ENCODE assay signal across 9 cellular contexts in the genomic region with DNA sequence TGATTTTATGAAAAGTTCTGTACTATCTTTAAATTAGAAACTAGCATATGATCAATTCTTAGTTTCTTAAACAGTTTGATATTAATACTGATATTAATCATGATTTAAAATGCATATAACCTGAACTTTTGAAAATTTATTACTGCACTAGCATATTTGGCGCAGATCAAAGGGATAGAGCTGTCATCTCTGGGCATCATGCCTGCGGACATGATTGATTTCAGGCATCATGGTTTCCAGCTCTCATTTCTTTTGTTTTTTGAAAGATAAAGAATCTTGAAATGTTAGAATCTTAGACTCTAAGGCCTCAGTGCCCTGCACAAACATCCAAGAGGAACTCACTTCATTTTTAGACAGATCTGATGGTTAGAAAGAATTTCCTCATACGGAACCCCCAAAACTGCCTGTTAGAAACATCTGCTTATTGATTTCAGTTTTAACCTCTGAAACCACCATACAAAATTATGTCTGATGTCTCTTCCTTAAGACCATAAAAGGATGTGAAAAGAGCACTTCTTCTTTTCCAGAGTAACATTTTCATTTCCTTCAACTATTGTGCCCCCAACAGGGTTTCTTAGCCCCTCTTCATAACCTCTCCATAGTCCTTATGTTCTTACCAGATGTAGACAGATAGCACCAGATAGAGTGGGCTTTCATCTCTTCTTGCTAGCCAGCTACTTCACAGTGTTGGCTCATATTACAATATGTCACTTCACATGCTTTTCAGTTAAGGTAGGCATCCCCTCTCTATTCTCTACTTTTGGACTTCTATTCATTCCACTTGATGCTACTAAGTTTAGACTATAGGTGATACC.
DNase-seq lines count a peak whose midpoint lies in the region; ATAC-seq lines count a peak whose summit lies in the region.
"Had no signal": no experiment of that assay in that cellular context is flagged by ENCODE, and none has a peak within 500 bp of the region (broad histone marks: within the 10 kb centered on the region; RNA-seq: fewer than 3 reads in every experiment).

No MANE protein-coding gene starts in this region.

- H3K27me3 ChIP-seq in Karpas-422 (ENCODE audit: low read length), result no peaks in the 10 kb centered on the region

- H3K36me3 Mint-ChIP-seq in activated CD4-positive, alpha-beta T cell treated with anti-CD3 and anti-CD28 coated beads for 36 hours (ENCODE audit: low read depth), result peaks cover 3% of the 10 kb centered on the region
- peaks cover 2 to 8% of the 10 kb centered on the region in 2 donors for H3K36me3 Mint-ChIP-seq in stimulated activated naive B cell treated with anti-CD40 and anti-IgM and Interleukin-4, amounts not matched to agents 10 μg/mL and 1 μg/mL and 100 μg/mL, for 72 hours

- no peaks in the 10 kb centered on the region for H3K36me3 ChIP-seq in Karpas-422 (ENCODE audit: insufficient read depth, low read length)

- H3K27me3 Mint-ChIP-seq in activated CD4-positive, alpha-beta T cell treated with anti-CD3 and anti-CD28 coated beads for 36 hours, result no peaks in the 10 kb centered on the region
- no peaks in the 10 kb centered on the region for H3K27me3 Mint-ChIP-seq in stimulated activated naive B cell treated with anti-CD40 and anti-IgM and Interleukin-4, amounts not matched to agents 10 μg/mL and 1 μg/mL and 100 μg/mL, for 72 hours

- no peak overlapping the region for H3K4me3 Mint-ChIP-seq in activated CD4-positive, alpha-beta T cell treated with anti-CD3 and anti-CD28 coated beads for 36 hours
- peak overlapping the region in 1 of 2 donors; percentile 59 for H3K4me3 Mint-ChIP-seq in stimulated activated naive B cell treated with anti-CD40 and anti-IgM and Interleukin-4, amounts not matched to agents 10 μg/mL and 1 μg/mL and 100 μg/mL, for 72 hours

- ATAC-seq in activated CD4-positive, alpha-beta T cell treated with anti-CD3 and anti-CD28 coated beads for 36 hours, result no peak
- ATAC-seq in HG02798 (IDR thresholded peaks at IDR 0.05; ENCODE audit: poor library complexity, unreplicated experiment), result peak; percentile 96
- ATAC-seq in stimulated activated naive B cell treated with anti-CD40 and anti-IgM and Interleukin-4, amounts not matched to agents 10 μg/mL and 1 μg/mL and 100 μg/mL, for 72 hours (replicated peaks), result peak; percentile 86 to 89
- ATAC-seq: A549 had no signal

- H3K9ac ChIP-seq in Karpas-422 (ENCODE audit: low read length), result no peak overlapping the region

- H3K4me1 Mint-ChIP-seq in activated CD4-positive, alpha-beta T cell treated with anti-CD3 and anti-CD28 coated beads for 36 hours, result peaks cover 37% of the 10 kb centered on the region
- peaks cover 28 to 42% of the 10 kb centered on the region in 2 donors for H3K4me1 Mint-ChIP-seq in stimulated activated naive B cell treated with anti-CD40 and anti-IgM and Interleukin-4, amounts not matched to agents 10 μg/mL and 1 μg/mL and 100 μg/mL, for 72 hours

- H3K4me1 ChIP-seq in Karpas-422 (ENCODE audit: low read length), result peaks cover 52% of the 10 kb centered on the region
- H3K4me1 ChIP-seq: A549 had no signal

- no peaks in the 10 kb centered on the region for H3K9me3 ChIP-seq in Karpas-422 (ENCODE audit: low read length)
- H3K9me3 ChIP-seq: A549 had no signal

- no peaks in the 10 kb centered on the region for H3K9me3 Mint-ChIP-seq in activated CD4-positive, alpha-beta T cell treated with anti-CD3 and anti-CD28 coated beads for 36 hours (ENCODE audit: low read depth)
- H3K9me3 Mint-ChIP-seq in stimulated activated naive B cell treated with anti-CD40 and anti-IgM and Interleukin-4, amounts not matched to agents 10 μg/mL and 1 μg/mL and 100 μg/mL, for 72 hours, result no peaks in the 10 kb centered on the region

- H2AFZ ChIP-seq in Karpas-422 (ENCODE audit: low read length), result no peak overlapping the region

- H3K27ac Mint-ChIP-seq in activated CD4-positive, alpha-beta T cell treated with anti-CD3 and anti-CD28 coated beads for 36 hours, result peak overlapping the region; percentile 7
- peak overlapping the region; percentile 37 for H3K27ac Mint-ChIP-seq in stimulated activated naive B cell treated with anti-CD40 and anti-IgM and Interleukin-4, amounts not matched to agents 10 μg/mL and 1 μg/mL and 100 μg/mL, for 72 hours

- H3K4me3 ChIP-seq in Karpas-422 (ENCODE audit: low read length), result no peak overlapping the region
- H3K4me3 ChIP-seq: A549 had no signal

- H3K27ac ChIP-seq in Karpas-422 (ENCODE audit: low read length), result peak overlapping the region; percentile 24; the same call in 1 of the 2 replicates
- H3K27ac ChIP-seq: A549 had no signal

- H3K79me2 ChIP-seq in Karpas-422 (ENCODE audit: low read length), result peaks cover 96% of the 10 kb centered on the region

- intact Hi-C loops in activated CD4-positive, alpha-beta T cell treated with anti-CD3 and anti-CD28 coated beads for 36 hours (cut with DNase I, micrococcal nuclease), result no loop called here

- POLR2A ChIA-PET in activated CD4-positive, alpha-beta T cell treated with anti-CD3 and anti-CD28 coated beads for 36 hours (lab: Charles Lee), result interaction anchor here (0.6 kb wide), 1 partner anchor 9 kb away, joined by 3 read pairs; no protein-coding TSS in a partner anchor

- no peaks in the 10 kb centered on the region for H3K9me2 ChIP-seq in Karpas-422 (replicated peaks; ENCODE audit: insufficient read depth, low read length)

- no peaks in the 10 kb centered on the region for H4K20me1 ChIP-seq in Karpas-422 (ENCODE audit: insufficient read depth, low read depth, low read length)

- CTCF ChIA-PET in activated CD4-positive, alpha-beta T cell treated with anti-CD3 and anti-CD28 coated beads for 36 hours (lab: Charles Lee), result interaction anchor here (0.6 to 2.1 kb wide), 4 partner anchors 20 to 568 kb away, joined by 3 to 7 read pairs (median 4); no protein-coding TSS in a partner anchor

- DNase-seq in activated CD4-positive, alpha-beta T cell treated with anti-CD3 and anti-CD28 coated beads for 36 hours, result peak; percentile 21
- DNase-seq in activated CD4-positive, alpha-beta T cell treated with anti-CD3 and anti-CD28 coated beads, Interleukin-2, amount 50 U/mL, for 4 hours, result no peak
- DNase-seq in Karpas-422 (no peak), mucosa of gallbladder (ENCODE audit: low spot score) (no peak), DMS53 treated with DMSO at 0.1 percent for 48 hours (lab: John Stamatoyannopoulos, UW; ENCODE audit: unreplicated experiment) (no peak)
- no peak for DNase-seq in stimulated activated naive B cell treated with anti-CD40 and anti-IgM and Interleukin-4, amounts not matched to agents 10 μg/mL and 1 μg/mL and 100 μg/mL, for 72 hours
- DNase-seq in activated effector memory CD4-positive, alpha-beta T cell treated with Interleukin-2 at 50 U/mL for 16 hours, result no peak

- H3K4me2 ChIP-seq in Karpas-422 (ENCODE audit: low read depth, low read length, poor library complexity, severe bottlenecking), result peak overlapping the region; percentile 4
- H3K4me2 ChIP-seq: A549 had no signal
